Comparison of ENCODE assay signal across 8 cellular contexts in genomic region chr4:107719211-107719926, GRCh38. TPM values are rescaled to one million over a fixed set of nuclear protein-coding genes. Genes with fewer than 3 reads are reported as not detected.
DNase-seq lines count a peak whose midpoint lies in the region; ATAC-seq and TF ChIP-seq lines count a peak whose summit lies in the region.

No MANE protein-coding gene starts in this region.

- H3K4me3 Mint-ChIP-seq in activated B cell treated with CpG ODN at 0.5 μM for 24 hours: peak overlapping the region; percentile 97
- peak overlapping the region; percentile 98 for H3K4me3 Mint-ChIP-seq in nephron progenitor cell

- intact Hi-C loops in activated B cell treated with CpG ODN at 0.5 μM for 24 hours (cut with micrococcal nuclease): no loop called here

- H3K9me3 ChIP-seq in Karpas-422 (ENCODE audit: low read length) (no peaks in the 10 kb centered on the region), fibroblast of lung (ENCODE audit: control insufficient read depth, insufficient read depth, low read depth, low read length) (no peaks in the 10 kb centered on the region)

- peak overlapping the region; percentile 98 for H3K4me3 ChIP-seq in Karpas-422 (ENCODE audit: low read length)
- peak overlapping the region; percentile 86 to 93 (median 88) for H3K4me3 ChIP-seq in fibroblast of lung (replicated peaks in 1 of 4; ENCODE audit: control extremely low read depth in 1 of 4, insufficient read depth in 1 of 4, low read depth in 3 of 4, low read length in 4 of 4)

- H3K4me1 Mint-ChIP-seq in activated B cell treated with CpG ODN at 0.5 μM for 24 hours: peaks cover 34% of the 10 kb centered on the region
- H3K4me1 Mint-ChIP-seq in nephron progenitor cell: peaks cover 42% of the 10 kb centered on the region

- H3K36me3 Mint-ChIP-seq in activated B cell treated with CpG ODN at 0.5 μM for 24 hours (ENCODE audit: low read depth): peaks cover 6% of the 10 kb centered on the region
- H3K36me3 Mint-ChIP-seq in nephron progenitor cell (ENCODE audit: low read depth): peaks cover 16% of the 10 kb centered on the region

- peak; percentile 6 for ATAC-seq in GM21737 (IDR thresholded peaks at IDR 0.05; ENCODE audit: unreplicated experiment)
- no peak for ATAC-seq in activated B cell treated with CpG ODN at 0.5 μM for 24 hours (ENCODE audit: low read depth)

- H3K9me3 Mint-ChIP-seq in activated B cell treated with CpG ODN at 0.5 μM for 24 hours: no peaks in the 10 kb centered on the region
- H3K9me3 Mint-ChIP-seq in nephron progenitor cell: peaks cover 3% of the 10 kb centered on the region

- TF ChIP-seq CTCF in activated B cell treated with CpG ODN at 0.5 μM for 24 hours (IDR thresholded peaks at IDR 0.05) (no peak), fibroblast of lung (conservative IDR thresholded peaks at IDR 0.05 in 1 of 2, IDR thresholded peaks at IDR 0.05 in 1 of 2; ENCODE audit: low read depth in 1 of 2, low read length in 2 of 2) (no peak), nephron progenitor cell (IDR thresholded peaks at IDR 0.05) (no peak)

- POLR2A ChIA-PET in activated B cell treated with CpG ODN at 0.5 μM for 24 hours (lab: Charles Lee): interaction anchor here (1.4 to 3.0 kb wide), 4 partner anchors 212 to 1403 kb away, joined by 9 to 19 read pairs (median 14); partner anchors contain the start of genes AIMP1, CYP2U1, OSTC and RPL34

- H3K27me3 Mint-ChIP-seq in activated B cell treated with CpG ODN at 0.5 μM for 24 hours: no peaks in the 10 kb centered on the region
- H3K27me3 Mint-ChIP-seq in nephron progenitor cell (ENCODE audit: low read depth, poor library complexity): no peaks in the 10 kb centered on the region

- peak overlapping the region; percentile 57; the same call in 1 of the 2 replicates for H2AFZ ChIP-seq in Karpas-422 (ENCODE audit: low read length)
- peak overlapping the region; percentile 86 for H2AFZ ChIP-seq in fibroblast of lung (ENCODE audit: low read length)

- H3K4me1 ChIP-seq in Karpas-422 (ENCODE audit: low read length): peaks cover 39% of the 10 kb centered on the region
- H3K4me1 ChIP-seq in fibroblast of lung (ENCODE audit: control insufficient read depth, extremely low read depth, insufficient read depth, low read length): peaks cover 6% of the 10 kb centered on the region

- peak overlapping the region; percentile 88 for H3K9ac ChIP-seq in Karpas-422 (ENCODE audit: low read length)
- peak overlapping the region; percentile 64 for H3K9ac ChIP-seq in fibroblast of lung (ENCODE audit: insufficient read depth, low read length)

- H3K4me2 ChIP-seq in Karpas-422 (ENCODE audit: low read depth, low read length, poor library complexity, severe bottlenecking): peak overlapping the region; percentile 98
- peak overlapping the region; percentile 92 for H3K4me2 ChIP-seq in fibroblast of lung (ENCODE audit: extremely low read depth, insufficient read depth, low read length)

- no peaks in the 10 kb centered on the region for H4K20me1 ChIP-seq in Karpas-422 (ENCODE audit: insufficient read depth, low read depth, low read length)
- no peaks in the 10 kb centered on the region for H4K20me1 ChIP-seq in fibroblast of lung (ENCODE audit: control insufficient read depth, extremely low read depth, insufficient read depth, low read length)

- CTCF ChIA-PET in activated B cell treated with CpG ODN at 0.5 μM for 24 hours (lab: Charles Lee): no interaction called here

- H3K36me3 ChIP-seq in Karpas-422 (ENCODE audit: insufficient read depth, low read length) (peaks cover 19% of the 10 kb centered on the region), fibroblast of lung (ENCODE audit: control insufficient read depth, insufficient read depth, low read length) (no peaks in the 10 kb centered on the region)

- H3K27ac ChIP-seq in Karpas-422 (ENCODE audit: low read length) (peak overlapping the region; percentile 66), fibroblast of lung (ENCODE audit: insufficient read depth, low read length) (peak overlapping the region; percentile 45)

- H3K27ac Mint-ChIP-seq in activated B cell treated with CpG ODN at 0.5 μM for 24 hours: peak overlapping the region; percentile 87
- H3K27ac Mint-ChIP-seq in nephron progenitor cell: peak overlapping the region; percentile 62

- no peaks in the 10 kb centered on the region for H3K27me3 ChIP-seq in Karpas-422 (ENCODE audit: low read length)
- no peaks in the 10 kb centered on the region for H3K27me3 ChIP-seq in fibroblast of lung (ENCODE audit: control insufficient read depth, insufficient read depth, low read length)

- H3K79me2 ChIP-seq in Karpas-422 (ENCODE audit: low read length) (peaks cover 56% of the 10 kb centered on the region), fibroblast of lung (ENCODE audit: control insufficient read depth, insufficient read depth, low read length) (peaks cover 26% of the 10 kb centered on the region)

- DNase-seq in DMS 273 (lab: John Stamatoyannopoulos, UW; ENCODE audit: unreplicated experiment) (peak; percentile 68), DMS 273 treated with DMSO at 0.1 percent for 48 hours (lab: John Stamatoyannopoulos, UW) (no peak), Karpas-422 (peak; percentile 78), activated B cell treated with CpG ODN at 0.5 μM for 24 hours (no peak), fibroblast of lung (ENCODE audit: low read depth in 2 of 2) (peak; percentile 19 to 68), nephron progenitor cell (no peak), COLO668 (lab: John Stamatoyannopoulos, UW; ENCODE audit: unreplicated experiment) (no peak)

- H3K9me2 ChIP-seq in Karpas-422 (replicated peaks; ENCODE audit: insufficient read depth, low read length): no peaks in the 10 kb centered on the region

RNA-seq across cellular contexts. Expression of gene PAPSS1, which starts 0.7 kb away (rescaled TPM):
- 55.3 and 73.1 TPM in 2 replicates for total RNA-seq in Karpas-422 (2014; rRNA removed; shearing (Covaris generic); ENCODE audit: low replicate concordance)
- total RNA-seq in activated B cell treated with CpG ODN at 0.5 μM for 24 hours: 31.8 and 34.2 TPM in 2 replicates
- total RNA-seq in fibroblast of lung: 44.9 and 59.9 TPM in 2 replicates
- 70.3 and 93.6 TPM in 2 replicates for polyA plus RNA-seq in fibroblast of lung
- polyA plus RNA-seq in fibroblast of lung (2012): 40.1 and 56.1 TPM in 2 replicates
- 34.7 and 36.5 TPM in 2 replicates for polyA minus RNA-seq in fibroblast of lung (ENCODE audit: low replicate concordance)

Comparison
In these comparisons a context has a peak if more than half of its experiments do, and no peak if none do; other contexts are left out.
1. DNase-seq: peak in DMS 273 (single experiment), Karpas-422 (single experiment) and fibroblast of lung (2 of 2); none in DMS 273 treated with DMSO at 0.1 percent for 48 hours (single experiment), activated B cell treated with CpG ODN at 0.5 μM for 24 hours (single experiment), nephron progenitor cell (single experiment) and COLO668 (single experiment).